ENCODE assay signal across 21 cellular contexts in genomic region chr21:41948901-41949300, GRCh38.
"Had no signal": no experiment of that assay in that cellular context is flagged by ENCODE, and none has a peak within 500 bp of the region (broad histone marks: within the 10 kb centered on the region; RNA-seq: fewer than 3 reads in every experiment).

No MANE protein-coding gene starts in this region.

- DNase-seq: cerebellar nuclear complex; cortex of kidney; dorsolateral prefrontal cortex; effector CD8-positive, alpha-beta T cell; hippocampal formation; kidney glomerular epithelial cell; natural killer cell; occipital lobe; psoas muscle; stimulated activated CD4-positive, alpha-beta T cell treated with anti-CD3 and anti-CD28 coated beads, Interleukin-2, amount 100 ng/mL, for 48 hours; stimulated activated naive CD4-positive, alpha-beta T cell treated with Interleukin-2 at 50 U/mL for 16 hours; uterus had no signal

- H3K9me3 Mint-ChIP-seq: memory B cell, natural killer cell, neural crest cell had no signal

- H3K4me1 Mint-ChIP-seq: memory B cell, natural killer cell had no signal

- H3K36me3 ChIP-seq: heart left ventricle, suprapubic skin, tibial artery, upper lobe of left lung, uterus had no signal

- H3K36me3 Mint-ChIP-seq: memory B cell, natural killer cell had no signal

- H3K9me3 ChIP-seq: psoas muscle, suprapubic skin, tibial artery, upper lobe of left lung, uterus had no signal

- H3K4me3 ChIP-seq: heart left ventricle, psoas muscle, skin epidermis, suprapubic skin, upper lobe of left lung, uterus had no signal

- H3K27me3 Mint-ChIP-seq: memory B cell had no signal

- H3K4me3 Mint-ChIP-seq: memory B cell, mesothelial cell of epicardium, natural killer cell had no signal

- H2AFZ ChIP-seq: parathyroid adenoma had no signal

- H3K27ac ChIP-seq: psoas muscle had no signal

- H3K27me3 ChIP-seq: dorsolateral prefrontal cortex, heart left ventricle, suprapubic skin, tibial artery, upper lobe of left lung, uterus had no signal

- H3K27ac Mint-ChIP-seq: memory B cell, mesothelial cell of epicardium, natural killer cell had no signal

- H3K9ac ChIP-seq: parathyroid adenoma had no signal
